ENCODE assay signal across 19 cellular contexts in the genomic region with DNA sequence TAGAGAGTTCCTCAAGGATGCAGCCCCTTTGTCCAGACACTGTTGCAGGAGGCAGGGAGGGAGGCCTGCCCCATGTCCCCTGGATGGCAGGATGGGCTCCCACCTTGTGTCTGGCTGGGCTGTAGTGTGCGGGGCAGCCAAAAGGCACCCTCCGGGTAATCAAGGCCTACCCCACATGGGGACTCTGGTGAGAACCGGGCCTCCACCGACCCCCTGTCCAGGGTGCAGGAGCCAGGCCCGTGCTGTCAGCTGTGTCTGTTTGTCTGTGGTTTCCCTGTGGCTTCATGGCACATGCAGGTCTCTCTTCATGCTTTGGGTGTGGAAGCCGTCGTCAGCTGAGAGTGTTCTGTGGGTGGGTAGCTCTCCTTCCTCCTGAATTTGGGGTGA.
A peak's percentile ranks its signal among the peaks of the same experiment; 100 is the strongest.
DNase-seq lines count a peak whose midpoint lies in the region; ATAC-seq, FAIRE-seq and TF ChIP-seq lines count a peak whose summit lies in the region.
"Had no signal": no experiment of that assay in that cellular context is flagged by ENCODE, and none has a peak within 500 bp of the region (broad histone marks: within the 10 kb centered on the region; RNA-seq: fewer than 3 reads in every experiment).

No MANE protein-coding gene starts in this region.

- DNase-seq in H1 (ENCODE audit: low read depth in 1 of 2, low spot score in 2 of 2), result no peak
- DNase-seq in neural progenitor cell (ENCODE audit: low spot score), result no peak
- no peak for DNase-seq in AG20443 (ENCODE audit: low spot score)
- DNase-seq in stomach, result no peak
- DNase-seq: C1 segment of cervical spinal cord; Caco-2; CD4-positive, alpha-beta T cell; HFFc6; KG1 had no signal

- H3K36me3 ChIP-seq in BLaER1 (no peaks in the 10 kb centered on the region), H1 (ENCODE audit: control insufficient read depth in 2 of 4, insufficient read depth in 4 of 4, low read length in 3 of 4) (no peaks in the 10 kb centered on the region; a peak in 2 of 8 replicates), neural progenitor cell (no peaks in the 10 kb centered on the region), stomach (no peaks in the 10 kb centered on the region)

- no peak overlapping the region for H2BK20ac ChIP-seq in H1 (ENCODE audit: low read length)

- H3K4me3 ChIP-seq in BLaER1, result peak overlapping the region; percentile 59; the same call in 1 of the 2 replicates
- H3K4me3 ChIP-seq in H1 (ENCODE audit: extremely low read depth in 1 of 4, insufficient read depth in 2 of 4, low read depth in 3 of 4, low read length in 4 of 4), result no peak overlapping the region
- H3K4me3 ChIP-seq in neural progenitor cell, result no peak overlapping the region
- H3K4me3 ChIP-seq in stomach, result no peak overlapping the region
- H3K4me3 ChIP-seq: GM23338 had no signal

- H3K23ac ChIP-seq in H1 (ENCODE audit: insufficient read length), result no peak overlapping the region

- no peak overlapping the region for H2AK5ac ChIP-seq in H1 (ENCODE audit: low read depth, low read length)

- no peaks in the 10 kb centered on the region for H3K4me1 Mint-ChIP-seq in neural progenitor cell

- no peak overlapping the region for H3K4me3 Mint-ChIP-seq in neural progenitor cell
- H3K4me3 Mint-ChIP-seq: CD4-positive, alpha-beta T cell; GM23338; HFFc6 had no signal

- H4K20me1 ChIP-seq in BLaER1 (peaks cover 8% of the 10 kb centered on the region), H1 (replicated peaks in 1 of 2; ENCODE audit: control insufficient read depth in 1 of 2, insufficient read depth in 2 of 2, low read length in 2 of 2) (peaks cover 0 to 34% of the 10 kb centered on the region in 2 experiments), neural progenitor cell (ENCODE audit: low read depth) (peaks cover 55% of the 10 kb centered on the region)

- peak overlapping the region; percentile 33; the same call in 1 of the 2 replicates for H3K9ac ChIP-seq in BLaER1
- no peak overlapping the region for H3K9ac ChIP-seq in H1 (replicated peaks in 1 of 4; ENCODE audit: extremely low read depth in 1 of 4, low read depth in 3 of 4, low read length in 3 of 4)
- no peak overlapping the region for H3K9ac ChIP-seq in neural progenitor cell

- no peaks in the 10 kb centered on the region for H3K36me3 Mint-ChIP-seq in neural progenitor cell

- H3K9me3 ChIP-seq in BLaER1, result no peaks in the 10 kb centered on the region
- no peaks in the 10 kb centered on the region for H3K9me3 ChIP-seq in H1 (ENCODE audit: insufficient read depth in 2 of 2, low read depth in 1 of 2, low read length in 1 of 2)
- H3K9me3 ChIP-seq in neural progenitor cell (ENCODE audit: low read depth), result no peaks in the 10 kb centered on the region
- no peaks in the 10 kb centered on the region for H3K9me3 ChIP-seq in stomach

- no peak overlapping the region for H2BK12ac ChIP-seq in H1 (ENCODE audit: low read depth, low read length)

- peaks cover 9 to 23% of the 10 kb centered on the region in 2 experiments; a peak in 3 of 4 replicates for H3K79me2 ChIP-seq in H1 (ENCODE audit: control insufficient read depth in 1 of 2, insufficient read depth in 2 of 2, low read length in 2 of 2)
- H3K79me2 ChIP-seq in neural progenitor cell (ENCODE audit: low read depth), result peaks cover 69% of the 10 kb centered on the region

- peaks cover 29% of the 10 kb centered on the region for H3F3A ChIP-seq in neural progenitor cell (ENCODE audit: low read depth)

- POLR2A ChIA-PET in H1 (lab: Charles Lee; ENCODE audit: partially characterized antibody), result no interaction called here

- H3K18ac ChIP-seq in H1 (ENCODE audit: extremely low read depth, low read length), result no peak overlapping the region

- CTCF ChIA-PET in H1 (lab: Charles Lee; ENCODE audit: partially characterized antibody), result no interaction called here

- H3K14ac ChIP-seq in H1 (ENCODE audit: insufficient read length), result no peak overlapping the region

- TF ChIP-seq RAD21 in H1 (IDR thresholded peaks at IDR 0.05 in 1 of 2, conservative IDR thresholded peaks at IDR 0.05 in 1 of 2; ENCODE audit: low read depth in 2 of 2, low read length in 2 of 2), result no peak

- 90% methylated on average over 7 of the region's 7 CpGs; no CpG with 5 or more reads in 1 of the 2 experiments for WGBS in H1 (ENCODE audit: extremely low coverage in 1 of 2, insufficient coverage in 1 of 2, insufficient read length in 1 of 2, insufficient replicate concordance in 2 of 2, low coverage in 1 of 2, low lambda C conversion rate in 2 of 2, missing lambda C conversion rate in 1 of 2), 2 experiments
- WGBS in stomach, 5 donors, result 77 to 97% (median 78%) methylated on average over 5 to 7 of the region's 7 CpGs

- peaks cover 36% of the 10 kb centered on the region; the same call in 1 of the 2 replicates for H3K23me2 ChIP-seq in H1 (ENCODE audit: low read depth, low read length)

- TF ChIP-seq EP300 in H1 (IDR thresholded peaks at IDR 0.05; ENCODE audit: borderline replicate concordance in 1 of 2, low read depth in 2 of 2, low read length in 2 of 2) (no peak), stomach (IDR thresholded peaks at IDR 0.05) (no peak)

- H2BK15ac ChIP-seq in H1 (ENCODE audit: low read length), result no peak overlapping the region

- no peak overlapping the region for H4K91ac ChIP-seq in H1 (replicated peaks; ENCODE audit: insufficient read length, low read length)

- H2AFZ ChIP-seq in H1 (ENCODE audit: low read length) (no peak overlapping the region), neural progenitor cell (replicated peaks) (no peak overlapping the region)
- H2AFZ ChIP-seq: GM23338 had no signal

- TF ChIP-seq POLR2A in H1 (IDR thresholded peaks at IDR 0.05; ENCODE audit: control extremely low read depth in 1 of 2, low read depth in 2 of 2, low read length in 2 of 2), result no peak
- no peak for TF ChIP-seq POLR2A in stomach (IDR thresholded peaks at IDR 0.05)

- H3K27ac ChIP-seq in BLaER1, result peak overlapping the region; percentile 73
- H3K27ac ChIP-seq in C4-2B, result peak overlapping the region; percentile 58
- no peak overlapping the region for H3K27ac ChIP-seq in H1 (ENCODE audit: low read depth, low read length)
- H3K27ac ChIP-seq in neural progenitor cell, result no peak overlapping the region
- H3K27ac ChIP-seq in stomach, result no peak overlapping the region

- H3K79me1 ChIP-seq in H1 (ENCODE audit: low read depth, low read length), result peaks cover 29% of the 10 kb centered on the region

- ATAC-seq in HG03196 (IDR thresholded peaks at IDR 0.05; ENCODE audit: unreplicated experiment), result no peak
- ATAC-seq: HCT116 had no signal

- H4K8ac ChIP-seq in H1 (ENCODE audit: extremely low read depth, insufficient read depth, low read length), result 0 out of 2 replicates have a peak overlapping the region, but pooled peaks have one; percentile 3

- peak overlapping the region; percentile 12 for H3K27ac Mint-ChIP-seq in neural progenitor cell
- H3K27ac Mint-ChIP-seq: CD4-positive, alpha-beta T cell; GM23338; HFFc6 had no signal

- H3K4me1 ChIP-seq in BLaER1, result peaks cover 75% of the 10 kb centered on the region
- peaks cover 0 to 7% (median 4%) of the 10 kb centered on the region in 4 experiments; a peak in 4 of 7 replicates for H3K4me1 ChIP-seq in H1 (replicated peaks in 1 of 4; ENCODE audit: control insufficient read depth in 3 of 4, insufficient read depth in 4 of 4, low read length in 3 of 4)
- H3K4me1 ChIP-seq in neural progenitor cell, result no peaks in the 10 kb centered on the region
- H3K4me1 ChIP-seq in stomach, result peaks cover 0 to 6% (median 0%) of the 10 kb centered on the region in 4 donors
- H3K4me1 ChIP-seq: Caco-2 had no signal

- no peak overlapping the region for H3K56ac ChIP-seq in H1 (replicated peaks; ENCODE audit: insufficient read length, low read depth, low read length)

- TF ChIP-seq CTCF in C4-2B (conservative IDR thresholded peaks at IDR 0.05), result no peak
- TF ChIP-seq CTCF in H1 (IDR thresholded peaks at IDR 0.05; ENCODE audit: control extremely low read depth in 1 of 3, insufficient read depth in 1 of 3, low read depth in 1 of 3, low read length in 3 of 3), result no peak
- no peak for TF ChIP-seq CTCF in neural progenitor cell (IDR thresholded peaks at IDR 0.05)
- TF ChIP-seq CTCF in stomach (IDR thresholded peaks at IDR 0.05), result no peak

- H3K4ac ChIP-seq in H1 (replicated peaks; ENCODE audit: insufficient read length, low read depth, low read length), result no peak overlapping the region

- no peaks in the 10 kb centered on the region for H3K9me3 Mint-ChIP-seq in neural progenitor cell
- H3K9me3 Mint-ChIP-seq: CD4-positive, alpha-beta T cell; GM23338 had no signal

- no peak overlapping the region for H4K5ac ChIP-seq in H1 (ENCODE audit: insufficient read length, low read depth, low read length)

- no peak overlapping the region for H2BK5ac ChIP-seq in H1 (ENCODE audit: low read depth, low read length)

- H3K27me3 ChIP-seq in BLaER1 (peaks cover 30% of the 10 kb centered on the region), H1 (replicated peaks in 1 of 4; ENCODE audit: control insufficient read depth in 3 of 4, extremely low read depth in 1 of 4, insufficient read depth in 3 of 4, low read length in 3 of 4) (no peaks in the 10 kb centered on the region), neural progenitor cell (no peaks in the 10 kb centered on the region), stomach (peaks cover 0 to 56% (median 0%) of the 10 kb centered on the region in 3 donors)

- peak overlapping the region; percentile 73 for H3K4me2 ChIP-seq in BLaER1
- H3K4me2 ChIP-seq in H1 (ENCODE audit: insufficient read depth in 1 of 2, low read depth in 2 of 2, low read length in 2 of 2), result no peak overlapping the region
- H3K4me2 ChIP-seq in neural progenitor cell, result no peak overlapping the region
- H3K4me2 ChIP-seq: GM23338 had no signal

- intact Hi-C loops in stomach (cut with DNase I; ENCODE audit: low total_unique reads), result no loop called here

- H2BK120ac ChIP-seq in H1 (replicated peaks; ENCODE audit: low read depth, low read length), result no peak overlapping the region

- no peak for FAIRE-seq in H1 (lab: Jason Lieb, UNC)
- FAIRE-seq: A204.1, D721Med, G401.6, GM12891, GM19239 had no signal

- no peaks in the 10 kb centered on the region for H3K27me3 Mint-ChIP-seq in neural progenitor cell (ENCODE audit: insufficient read depth, low read depth)
- H3K27me3 Mint-ChIP-seq: CD4-positive, alpha-beta T cell had no signal

Comparison
In these comparisons a context has a peak if more than half of its experiments do, and no peak if none do; other contexts are left out.
1. H3K27ac ChIP-seq: peak in BLaER1 (single experiment) and C4-2B (single experiment); none in H1 (single experiment), neural progenitor cell (single experiment) and stomach (0 of 5).